In the genomic region with DNA sequence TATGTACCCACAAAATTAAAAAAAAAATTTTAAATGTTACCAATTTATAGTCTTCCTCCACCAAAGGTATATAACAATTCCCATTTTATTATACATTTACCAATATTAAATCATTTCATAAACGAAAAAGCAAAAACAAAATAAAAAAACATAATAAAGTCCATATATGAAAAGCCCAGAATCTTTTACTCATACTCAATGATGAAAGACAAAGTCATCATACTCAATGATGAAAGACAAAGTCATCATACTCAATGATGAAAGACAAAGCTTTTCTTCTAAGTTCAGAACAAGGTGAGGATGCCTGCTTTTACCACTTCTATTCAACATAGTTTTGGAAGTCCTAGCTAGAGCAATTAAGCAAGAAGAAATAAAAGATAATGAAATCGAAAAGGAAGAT, we compare ENCODE assay signal across 26 cellular contexts.
"Had no signal": no experiment of that assay in that cellular context is flagged by ENCODE, and none has a peak within 500 bp of the region (broad histone marks: within the 10 kb centered on the region; RNA-seq: fewer than 3 reads in every experiment).

No MANE protein-coding gene starts in this region.

- H3K4me3 Mint-ChIP-seq: activated CD8-positive, alpha-beta T cell treated with anti-CD3 and anti-CD28 coated beads for 36 hours; activated naive CD8-positive, alpha-beta T cell treated with anti-CD3 and anti-CD28 coated beads for 36 hours; activated T-cell treated with anti-CD3 and anti-CD28 coated beads, Interleukin-2, amount 50 U/mL, for 24 hours had no signal

- ATAC-seq: activated CD4-positive, CD25-positive, alpha-beta regulatory T cell treated with anti-CD3 and anti-CD28 coated beads, Interleukin-2, amount 50 U/mL, for 24 hours; activated CD8-positive, alpha-beta T cell treated with anti-CD3 and anti-CD28 coated beads for 36 hours; Panc1; Right ventricle myocardium inferior had no signal

- H3K27me3 ChIP-seq: brain microvascular endothelial cell, cardiac muscle cell had no signal

- H3K9me3 Mint-ChIP-seq: activated CD8-positive, alpha-beta T cell treated with anti-CD3 and anti-CD28 coated beads for 36 hours; activated naive CD8-positive, alpha-beta T cell treated with anti-CD3 and anti-CD28 coated beads for 36 hours; activated T-cell treated with anti-CD3 and anti-CD28 coated beads, Interleukin-2, amount 50 U/mL, for 24 hours had no signal

- H3K27ac ChIP-seq: brain microvascular endothelial cell, cardiac muscle cell, SK-N-MC, WERI-Rb-1 had no signal

- H3K27me3 Mint-ChIP-seq: activated CD8-positive, alpha-beta T cell treated with anti-CD3 and anti-CD28 coated beads for 36 hours; activated naive CD8-positive, alpha-beta T cell treated with anti-CD3 and anti-CD28 coated beads for 36 hours; activated T-cell treated with anti-CD3 and anti-CD28 coated beads, Interleukin-2, amount 50 U/mL, for 24 hours had no signal

- DNase-seq: activated CD4-positive, alpha-beta T cell treated with anti-CD3 and anti-CD28 coated beads for 4 hours; activated CD8-positive, alpha-beta memory T cell treated with anti-CD3 and anti-CD28 coated beads, Interleukin-2, amount 50 U/mL, for 4 hours; activated CD8-positive, alpha-beta T cell treated with anti-CD3 and anti-CD28 coated beads for 36 hours; activated effector memory CD4-positive, alpha-beta T cell treated with anti-CD3 and anti-CD28 coated beads, Interleukin-2, amount 50 U/mL, for 16 hours; activated naive CD4-positive, alpha-beta T cell treated with Interleukin-2 at 50 U/mL for 16 hours; activated naive CD8-positive, alpha-beta T cell treated with anti-CD3 and anti-CD28 coated beads for 36 hours; activated T-cell treated with anti-CD3 and anti-CD28 coated beads, Interleukin-2, amount 50 U/mL, for 24 hours; brain microvascular endothelial cell; cerebellar nuclear complex; Karpas-422; NCI-H1105 treated with DMSO at 0.1 percent for 48 hours; NCI-H1436 treated with DMSO at 0.1 percent for 48 hours; NCI-H187; NCI-H2081; NCI-H510A treated with DMSO at 0.1 percent for 48 hours; NCI-H69; NK-92 treated with Interleukin-12 subunit alpha and Interleukin-12 subunit beta, amount 100 ng/mL, for 24 hours; OCI-M1; RPMI8226; T-helper 1 cell; WERI-Rb-1 had no signal

- H3K27ac Mint-ChIP-seq: activated CD8-positive, alpha-beta T cell treated with anti-CD3 and anti-CD28 coated beads for 36 hours; activated naive CD8-positive, alpha-beta T cell treated with anti-CD3 and anti-CD28 coated beads for 36 hours; activated T-cell treated with anti-CD3 and anti-CD28 coated beads, Interleukin-2, amount 50 U/mL, for 24 hours had no signal

- H3K36me3 ChIP-seq: brain microvascular endothelial cell, cardiac muscle cell, WERI-Rb-1 had no signal

- H3K4me3 ChIP-seq: cardiac muscle cell, SK-N-MC had no signal
